Comparison of ENCODE assay signal across 23 cellular contexts in genomic region chr3:72022027-72022426, GRCh38.
"Had no signal": no experiment of that assay in that cellular context is flagged by ENCODE, and none has a peak within 500 bp of the region (broad histone marks: within the 10 kb centered on the region; RNA-seq: fewer than 3 reads in every experiment).

No MANE protein-coding gene starts in this region.

- H3K36me3 ChIP-seq: SJSA1 had no signal

- H3K9me3 ChIP-seq: SJSA1 had no signal

- H3K9ac ChIP-seq: KMS-11 had no signal

- H3K27me3 ChIP-seq: SJSA1 had no signal

- H3K27ac ChIP-seq: HL-60, KMS-11, SJSA1, SK-N-MC had no signal

- ATAC-seq: HepG2 had no signal

- H3K4me3 ChIP-seq: SJSA1, SK-N-MC had no signal

- DNase-seq: IMR-90, Kasumi-1, MM.1S, NCI-H1092 treated with DMSO at 0.1 percent for 48 hours, NCI-H1436, NCI-H187, NCI-H2029, NCI-H2081 treated with DMSO at 0.1 percent for 48 hours, NCI-H2171, NCI-H226, NCI-H446, NCI-H510A, NCI-H524 treated with DMSO at 0.1 percent for 48 hours, NCI-H69, NCI-H774, Right ventricle myocardium superior, RPMI8226, SIG-M5 had no signal
